Comparison of ENCODE assay signal across 23 cellular contexts in the genomic region with DNA sequence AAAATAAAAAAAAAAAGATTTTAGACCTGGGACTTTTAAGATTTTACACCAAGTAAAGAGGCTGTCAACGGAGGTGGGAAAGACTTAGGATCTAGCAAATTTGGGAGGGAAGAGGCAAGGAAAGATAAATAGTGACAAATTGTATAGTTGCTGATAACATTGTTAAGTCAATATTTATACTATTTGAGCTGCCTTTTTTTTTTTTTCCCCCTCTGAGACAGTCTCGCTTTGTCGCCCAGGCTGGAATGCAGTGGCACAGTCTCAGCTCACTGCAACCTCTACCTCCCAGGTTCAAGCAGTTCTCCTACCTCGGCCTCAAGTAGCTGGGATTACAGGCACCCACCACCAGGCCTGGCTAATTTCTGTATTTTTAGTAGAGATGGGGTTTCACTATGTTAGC.
DNase-seq lines count a peak whose midpoint lies in the region; ATAC-seq and TF ChIP-seq lines count a peak whose summit lies in the region.
"Had no signal": no experiment of that assay in that cellular context is flagged by ENCODE, and none has a peak within 500 bp of the region (broad histone marks: within the 10 kb centered on the region; RNA-seq: fewer than 3 reads in every experiment).

No MANE protein-coding gene starts in this region.

- no peak overlapping the region for H3K4me3 ChIP-seq in GM23338
- H3K4me3 ChIP-seq in iPS-20b (ENCODE audit: low read length): no peak overlapping the region
- H3K4me3 ChIP-seq in vagina: no peak overlapping the region
- H3K4me3 ChIP-seq: gastrocnemius medialis, SK-N-MC had no signal

- H3K9ac ChIP-seq in iPS-20b (ENCODE audit: low read depth, low read length): peak overlapping the region; percentile 60; the same call in 1 of the 2 replicates
- H3K9ac ChIP-seq: KMS-11 had no signal

- H3K27me3 Mint-ChIP-seq in GM23338 (ENCODE audit: insufficient read depth, low read depth, poor library complexity) (peaks cover 14% of the 10 kb centered on the region), T-helper 17 cell (no peaks in the 10 kb centered on the region), progenitor cell of endocrine pancreas (no peaks in the 10 kb centered on the region)
- H3K27me3 Mint-ChIP-seq: activated B cell treated with CpG ODN at 0.5 μM for 24 hours; activated CD4-positive, alpha-beta memory T cell treated with anti-CD3 and anti-CD28 coated beads, Interleukin-2, amount 10 ng/mL, durations not matched to agents 7 days and 5 days; central memory CD8-positive, alpha-beta T cell had no signal

- H3K36me3 Mint-ChIP-seq in GM23338 (ENCODE audit: low read depth): peaks cover 19% of the 10 kb centered on the region
- peaks cover 2% of the 10 kb centered on the region for H3K36me3 Mint-ChIP-seq in T-helper 17 cell (ENCODE audit: low read depth)
- H3K36me3 Mint-ChIP-seq in progenitor cell of endocrine pancreas (ENCODE audit: insufficient read depth): peaks cover 14% of the 10 kb centered on the region
- H3K36me3 Mint-ChIP-seq: CD14-positive monocyte had no signal

- H3K27me3 ChIP-seq in GM23338 (ENCODE audit: insufficient read depth): no peaks in the 10 kb centered on the region
- H3K27me3 ChIP-seq in iPS-20b (ENCODE audit: insufficient read depth, low read length): no peaks in the 10 kb centered on the region
- H3K27me3 ChIP-seq in vagina: no peaks in the 10 kb centered on the region
- H3K27me3 ChIP-seq: gastrocnemius medialis had no signal

- intact Hi-C loops in vagina (cut with DNase I): no loop called here

- DNase-seq in GM23338 (ENCODE audit: low spot score) (no peak), T-helper 17 cell (no peak), progenitor cell of endocrine pancreas (ENCODE audit: low spot score, unreplicated experiment) (no peak), vagina (ENCODE audit: extremely low spot score in 2 of 2) (no peak), nucleus accumbens (lab: John Stamatoyannopoulos, UW) (no peak), NCI-H526 (lab: John Stamatoyannopoulos, UW) (no peak)
- DNase-seq in activated naive CD4-positive, alpha-beta T cell treated with anti-CD3 and anti-CD28 coated beads, Interleukin-2, amount 50 U/mL, for 16 hours: no peak
- DNase-seq: activated B cell treated with CpG ODN at 0.5 μM for 24 hours; activated CD4-positive, alpha-beta memory T cell treated with anti-CD3 and anti-CD28 coated beads, Interleukin-2, amount 10 ng/mL, durations not matched to agents 7 days and 5 days; activated T-cell treated with anti-CD3 and anti-CD28 coated beads, Interleukin-2, amount 50 U/mL, for 1 hour; amygdala; DMS153; GF-D8; NCI-H2029 treated with DMSO at 0.1 percent for 48 hours; stimulated activated CD8-positive, alpha-beta memory T cell treated with anti-CD3 and anti-CD28 coated beads, Interleukin-4, amount 100 ng/mL, for 48 hours had no signal

- H3K9me3 Mint-ChIP-seq in GM23338 (no peaks in the 10 kb centered on the region; the same call in 2 of the 3 replicates), progenitor cell of endocrine pancreas (ENCODE audit: low read depth) (peaks cover 5% of the 10 kb centered on the region)
- H3K9me3 Mint-ChIP-seq: activated B cell treated with CpG ODN at 0.5 μM for 24 hours; activated CD4-positive, alpha-beta memory T cell treated with anti-CD3 and anti-CD28 coated beads, Interleukin-2, amount 10 ng/mL, durations not matched to agents 7 days and 5 days; CD14-positive monocyte; central memory CD8-positive, alpha-beta T cell had no signal

- H3K9me3 ChIP-seq in T-helper 17 cell (ENCODE audit: control insufficient read depth, low read length, poor library complexity, severe bottlenecking) (no peaks in the 10 kb centered on the region), iPS-20b (ENCODE audit: insufficient read depth, low read depth, low read length) (no peaks in the 10 kb centered on the region), vagina (no peaks in the 10 kb centered on the region)
- H3K9me3 ChIP-seq: gastrocnemius medialis, neutrophil had no signal

- H3K9me2 ChIP-seq in GM23338 (ENCODE audit: insufficient read depth): no peaks in the 10 kb centered on the region

- peaks cover 57% of the 10 kb centered on the region for H3K79me2 ChIP-seq in GM23338 (replicated peaks; ENCODE audit: insufficient read depth)

- peak overlapping the region; percentile 59 for H3K4me2 ChIP-seq in GM23338
- H3K4me2 ChIP-seq: KMS-11 had no signal

- H3K27ac ChIP-seq in GM23338 (ENCODE audit: low read depth) (peak overlapping the region; percentile 100), iPS-20b (ENCODE audit: low read length) (peak overlapping the region; percentile 85), vagina (no peak overlapping the region)
- H3K27ac ChIP-seq: KMS-11, neutrophil had no signal

- no peak for TF ChIP-seq CTCF in GM23338 (conservative IDR thresholded peaks at IDR 0.05; ENCODE audit: low read depth in 2 of 2)
- no peak for TF ChIP-seq CTCF in progenitor cell of endocrine pancreas (IDR thresholded peaks at IDR 0.05; ENCODE audit: unreplicated experiment)
- TF ChIP-seq CTCF in vagina (IDR thresholded peaks at IDR 0.05): no peak

- no peaks in the 10 kb centered on the region for H4K20me1 ChIP-seq in GM23338 (replicated peaks; ENCODE audit: insufficient read depth)

- H3K4me1 Mint-ChIP-seq in GM23338 (peaks cover 68% of the 10 kb centered on the region), T-helper 17 cell (peaks cover 11% of the 10 kb centered on the region), progenitor cell of endocrine pancreas (ENCODE audit: low read depth) (peaks cover 41% of the 10 kb centered on the region)
- H3K4me1 Mint-ChIP-seq: activated B cell treated with CpG ODN at 0.5 μM for 24 hours; activated CD4-positive, alpha-beta memory T cell treated with anti-CD3 and anti-CD28 coated beads, Interleukin-2, amount 10 ng/mL, durations not matched to agents 7 days and 5 days had no signal

- H3K36me3 ChIP-seq in GM23338 (ENCODE audit: insufficient read depth) (no peaks in the 10 kb centered on the region), iPS-20b (ENCODE audit: insufficient read depth, low read depth, low read length) (peaks cover 19% of the 10 kb centered on the region), vagina (no peaks in the 10 kb centered on the region)
- H3K36me3 ChIP-seq: gastrocnemius medialis, neutrophil had no signal

- H3K4me1 ChIP-seq in GM23338 (ENCODE audit: insufficient read depth) (peaks cover 69% of the 10 kb centered on the region), iPS-20b (ENCODE audit: insufficient read depth, low read length) (peaks cover 59% of the 10 kb centered on the region), vagina (peaks cover 10% of the 10 kb centered on the region)

- H3K4me3 Mint-ChIP-seq in GM23338 (no peak overlapping the region), T-helper 17 cell (no peak overlapping the region), progenitor cell of endocrine pancreas (ENCODE audit: low read depth) (no peak overlapping the region)
- H3K4me3 Mint-ChIP-seq: activated B cell treated with CpG ODN at 0.5 μM for 24 hours; activated CD4-positive, alpha-beta memory T cell treated with anti-CD3 and anti-CD28 coated beads, Interleukin-2, amount 10 ng/mL, durations not matched to agents 7 days and 5 days; central memory CD8-positive, alpha-beta T cell had no signal

- TF ChIP-seq POLR2A in vagina (IDR thresholded peaks at IDR 0.05): no peak

- peak; percentile 28 for ATAC-seq in GM23338
- no peak for ATAC-seq in T-helper 17 cell
- ATAC-seq: gastrocnemius medialis, left lobe of liver had no signal

- no peak overlapping the region for H2AFZ ChIP-seq in GM23338

- H3K27ac Mint-ChIP-seq in GM23338: peak overlapping the region; percentile 97
- peak overlapping the region; percentile 14 for H3K27ac Mint-ChIP-seq in T-helper 17 cell
- peak overlapping the region; percentile 71 for H3K27ac Mint-ChIP-seq in progenitor cell of endocrine pancreas
- H3K27ac Mint-ChIP-seq: activated B cell treated with CpG ODN at 0.5 μM for 24 hours; activated CD4-positive, alpha-beta memory T cell treated with anti-CD3 and anti-CD28 coated beads, Interleukin-2, amount 10 ng/mL, durations not matched to agents 7 days and 5 days; CD14-positive monocyte had no signal

- peaks cover 29% of the 10 kb centered on the region for H3F3A ChIP-seq in GM23338 (replicated peaks; ENCODE audit: low read depth)

TF ChIP-seq in GM23338, 12 proteins besides CTCF, POLR2A, EP300 and RAD21 (continues in another document):
- TF ChIP-seq ZNF114 (CRISPR knock-in tag; IDR thresholded peaks at IDR 0.05) (no peak), JUNB (IDR thresholded peaks at IDR 0.05; ENCODE audit: unreplicated experiment) (no peak), NANOG (IDR thresholded peaks at IDR 0.05; ENCODE audit: borderline replicate concordance) (no peak), CREB1 (CRISPR knock-in tag; IDR thresholded peaks at IDR 0.05; ENCODE audit: low read depth) (no peak), STAT1 (IDR thresholded peaks at IDR 0.05; ENCODE audit: unreplicated experiment) (no peak), POLR2AphosphoS5 (IDR thresholded peaks at IDR 0.05; ENCODE audit: low read depth) (no peak), EZH2 (IDR thresholded peaks at IDR 0.05; ENCODE audit: low read depth, unreplicated experiment) (no peak)
- TF ChIP-seq, protein P1, sequence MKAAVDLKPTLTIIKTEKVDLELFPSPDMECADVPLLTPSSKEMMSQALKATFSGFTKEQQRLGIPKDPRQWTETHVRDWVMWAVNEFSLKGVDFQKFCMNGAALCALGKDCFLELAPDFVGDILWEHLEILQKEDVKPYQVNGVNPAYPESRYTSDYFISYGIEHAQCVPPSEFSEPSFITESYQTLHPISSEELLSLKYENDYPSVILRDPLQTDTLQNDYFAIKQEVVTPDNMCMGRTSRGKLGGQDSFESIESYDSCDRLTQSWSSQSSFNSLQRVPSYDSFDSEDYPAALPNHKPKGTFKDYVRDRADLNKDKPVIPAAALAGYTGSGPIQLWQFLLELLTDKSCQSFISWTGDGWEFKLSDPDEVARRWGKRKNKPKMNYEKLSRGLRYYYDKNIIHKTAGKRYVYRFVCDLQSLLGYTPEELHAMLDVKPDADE (IDR thresholded peaks at IDR 0.05): no peak

Comparison
In these comparisons a context has a peak if more than half of its experiments do, and no peak if none do; other contexts are left out.
1. H3K27ac Mint-ChIP-seq: peak in every context shown above with its lines; median percentile 97 in GM23338; 71 in progenitor cell of endocrine pancreas; 14 in T-helper 17 cell.